ENCODE assay signal across 24 cellular contexts in genomic region chr19:1805401-1806183, GRCh38. TPM values are rescaled to one million over a fixed set of nuclear protein-coding genes. Genes with fewer than 3 reads are reported as not detected.
"Had no signal": no experiment of that assay in that cellular context is flagged by ENCODE, and none has a peak within 500 bp of the region (broad histone marks: within the 10 kb centered on the region; RNA-seq: fewer than 3 reads in every experiment).

No MANE protein-coding gene starts in this region.

- DNase-seq: IMR-90, Kasumi-1, MM.1S, NCI-H1092 treated with DMSO at 0.1 percent for 48 hours, NCI-H1436, NCI-H187, NCI-H2029, NCI-H2081 treated with DMSO at 0.1 percent for 48 hours, NCI-H2171, NCI-H226, NCI-H446, NCI-H510A, NCI-H524 treated with DMSO at 0.1 percent for 48 hours, NCI-H69, NCI-H774, PC-3, SHP77 treated with DMSO at 0.1 percent for 48 hours, SJCRH30 had no signal

- H3K9ac ChIP-seq: KMS-11 had no signal

- H3K9me3 ChIP-seq: SJCRH30 had no signal

- H3K4me3 ChIP-seq: SJCRH30 had no signal

- ATAC-seq: Panc1, PC-3, SK-N-SH treated with all-trans-retinoic acid at 6 μM for 48 hours had no signal

- H3K27ac ChIP-seq: KMS-11, SJCRH30 had no signal

- H3K36me3 ChIP-seq: SJCRH30 had no signal

- H3K4me1 ChIP-seq: SJCRH30 had no signal

RNA-seq across cellular contexts. Expression of gene ONECUT3, which starts 52.3 kb away (rescaled TPM):
- total RNA-seq: HT-29, IMR-90, M059J, OCI-LY7, SJCRH30 had no signal
- polyA plus RNA-seq: IMR-90 had no signal
